ENCODE assay signal across 18 cellular contexts in genomic region chr4:169770411-169770810, GRCh38.
"Had no signal": no experiment of that assay in that cellular context is flagged by ENCODE, and none has a peak within 500 bp of the region (broad histone marks: within the 10 kb centered on the region; RNA-seq: fewer than 3 reads in every experiment).

No MANE protein-coding gene starts in this region.

- H3K4me3 ChIP-seq: ascending aorta, cardiac muscle cell, colonic mucosa, esophagus muscularis mucosa, gastroesophageal sphincter, left lung, psoas muscle, right lobe of liver, SK-N-MC, tibial artery had no signal

- H3K36me3 ChIP-seq: ascending aorta, cardiac muscle cell, colonic mucosa, esophagus muscularis mucosa, gastroesophageal sphincter, left lung, right lobe of liver, tibial artery had no signal

- H3K27ac ChIP-seq: ascending aorta, cardiac muscle cell, colonic mucosa, esophagus muscularis mucosa, gastroesophageal sphincter, left lung, psoas muscle, right lobe of liver, SK-N-MC, tibial artery had no signal

- H3K4me1 Mint-ChIP-seq: neural crest cell had no signal

- H3K27me3 ChIP-seq: ascending aorta, cardiac muscle cell, colonic mucosa, right lobe of liver had no signal

- H3K9me3 ChIP-seq: ascending aorta, colonic mucosa, esophagus muscularis mucosa, gastroesophageal sphincter, left lung, psoas muscle, right lobe of liver, tibial artery had no signal

- H3K9me3 Mint-ChIP-seq: activated naive CD4-positive, alpha-beta T cell treated with anti-CD3 and anti-CD28 coated beads for 36 hours; activated naive CD8-positive, alpha-beta T cell treated with anti-CD3 and anti-CD28 coated beads, Interleukin-2, amount 50 U/mL, for 24 hours; activated T-helper 2 cell treated with anti-CD3 and anti-CD28 coated beads, Interferon-gamma antibody, Interleukin-2, Interleukin-4, amounts not matched to agents 10 μg/mL and 5 μg/mL and 100 μg/mL, durations not matched to agents 14 hours and 24 hours and 36 hours; neural crest cell had no signal

- H3K27ac Mint-ChIP-seq: activated naive CD4-positive, alpha-beta T cell treated with anti-CD3 and anti-CD28 coated beads for 36 hours; activated naive CD8-positive, alpha-beta T cell treated with anti-CD3 and anti-CD28 coated beads, Interleukin-2, amount 50 U/mL, for 24 hours; activated T-helper 2 cell treated with anti-CD3 and anti-CD28 coated beads, Interferon-gamma antibody, Interleukin-2, Interleukin-4, amounts not matched to agents 10 μg/mL and 5 μg/mL and 100 μg/mL, durations not matched to agents 14 hours and 24 hours and 36 hours had no signal

- DNase-seq: activated CD4-positive, alpha-beta T cell treated with anti-CD3 and anti-CD28 coated beads, Interleukin-2, amount 50 U/mL, for 48 hours; activated naive CD4-positive, alpha-beta T cell treated with anti-CD3 and anti-CD28 coated beads for 36 hours; activated naive CD8-positive, alpha-beta T cell treated with anti-CD3 and anti-CD28 coated beads, Interleukin-2, amount 50 U/mL, for 24 hours; colonic mucosa; left lung; mesendoderm; psoas muscle; right lobe of liver; stimulated activated CD4-positive, alpha-beta T cell treated with anti-CD3 and anti-CD28 coated beads, Interleukin-12 subunit alpha, Interleukin-12 subunit beta, amount 100 ng/mL, for 4 hours; stimulated activated CD4-positive, alpha-beta T cell treated with anti-CD3 and anti-CD28 coated beads, Interleukin-2, amount 100 ng/mL, for 24 hours; tibial artery had no signal

- H3K4me1 ChIP-seq: ascending aorta, colonic mucosa had no signal

- H3K4me3 Mint-ChIP-seq: activated naive CD4-positive, alpha-beta T cell treated with anti-CD3 and anti-CD28 coated beads for 36 hours; activated naive CD8-positive, alpha-beta T cell treated with anti-CD3 and anti-CD28 coated beads, Interleukin-2, amount 50 U/mL, for 24 hours; neural crest cell had no signal
